Comparison of ENCODE assay signal across 17 cellular contexts in the genomic region with DNA sequence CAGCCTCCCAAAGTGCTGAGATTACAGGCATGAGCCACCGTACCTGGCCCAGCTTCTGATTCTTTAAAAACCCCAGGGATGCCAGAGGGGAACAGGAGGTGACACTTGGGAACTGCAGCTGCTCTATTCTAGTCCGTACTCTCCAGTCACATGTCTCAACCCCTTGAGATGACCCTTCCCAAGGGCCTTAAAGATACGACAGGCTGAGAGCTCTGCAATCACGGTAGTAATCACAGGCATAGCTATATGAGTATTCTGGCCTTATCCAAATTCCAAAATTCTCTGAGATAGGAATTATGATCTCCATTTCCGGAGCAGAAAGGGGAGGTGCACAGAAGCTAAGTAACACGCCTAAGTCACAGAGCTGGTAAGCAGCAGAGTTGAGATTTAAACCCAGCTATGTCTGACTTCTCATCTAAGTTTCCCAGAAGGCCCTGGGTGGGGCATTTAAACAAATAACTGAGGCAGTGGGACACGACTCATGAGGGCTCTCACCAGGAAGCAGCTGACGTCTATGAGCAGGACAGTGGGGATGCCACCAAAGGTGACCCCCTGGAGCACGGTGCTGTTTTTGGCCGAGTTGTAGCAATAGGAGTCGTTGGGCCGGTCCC. TPM values are rescaled to one million over a fixed set of nuclear protein-coding genes. Genes with fewer than 3 reads are reported as not detected.
DNase-seq lines count a peak whose midpoint lies in the region; ATAC-seq and TF ChIP-seq lines count a peak whose summit lies in the region.
"Had no signal": no experiment of that assay in that cellular context is flagged by ENCODE, and none has a peak within 500 bp of the region (broad histone marks: within the 10 kb centered on the region; RNA-seq: fewer than 3 reads in every experiment).

No MANE protein-coding gene starts in this region.

- no peaks in the 10 kb centered on the region for H3K36me3 Mint-ChIP-seq in type B pancreatic cell

- H3K36me3 ChIP-seq in heart right ventricle: peaks cover 0 to 62% (median 14%) of the 10 kb centered on the region in 9 donors
- no peaks in the 10 kb centered on the region for H3K36me3 ChIP-seq in colonic mucosa
- H3K36me3 ChIP-seq in neutrophil: peaks cover 61% of the 10 kb centered on the region

- ATAC-seq in heart right ventricle: no peak
- no peak for ATAC-seq in left ventricle myocardium superior
- ATAC-seq in HG03439 (IDR thresholded peaks at IDR 0.05; ENCODE audit: unreplicated experiment): no peak
- no peak for ATAC-seq in GM18873 (IDR thresholded peaks at IDR 0.05; ENCODE audit: low FRiP score, unreplicated experiment)
- ATAC-seq: foreskin keratinocyte; stimulated activated memory B cell treated with anti-CD40 and anti-IgM and Interleukin-4, amounts not matched to agents 10 μg/mL and 1 μg/mL and 100 μg/mL, for 72 hours had no signal

- no peak overlapping the region for H3K4me3 ChIP-seq in heart right ventricle
- H3K4me3 ChIP-seq in colonic mucosa: no peak overlapping the region
- H3K4me3 ChIP-seq in neutrophil (ENCODE audit: low read depth in 1 of 2, low read length in 1 of 2): no peak overlapping the region
- H3K4me3 ChIP-seq: mucosa of descending colon had no signal

- intact Hi-C loops in heart right ventricle (cut with DNase I): loop anchor here in 3 of 10 donors (1.0 to 10.0 kb wide), 3 partner anchors 35 to 98 kb away; no protein-coding TSS in a partner anchor
- intact Hi-C loops in left ventricle myocardium superior (cut with micrococcal nuclease): no loop called here
- intact Hi-C loops in colonic mucosa (cut with DNase I): no loop called here

- no peaks in the 10 kb centered on the region for H3K27me3 ChIP-seq in heart right ventricle
- no peaks in the 10 kb centered on the region for H3K27me3 ChIP-seq in colonic mucosa
- no peaks in the 10 kb centered on the region for H3K27me3 ChIP-seq in neutrophil
- H3K27me3 ChIP-seq: foreskin keratinocyte had no signal

- H3K27ac ChIP-seq in heart right ventricle: peak overlapping the region in 7 of 10 donors; percentile 17 to 95 (median 48)
- peak overlapping the region; percentile 85 for H3K27ac ChIP-seq in colonic mucosa
- H3K27ac ChIP-seq in neutrophil: peak overlapping the region; percentile 89
- H3K27ac ChIP-seq: foreskin keratinocyte, KMS-11 had no signal

- H3K4me3 Mint-ChIP-seq in type B pancreatic cell: no peak overlapping the region
- H3K4me3 Mint-ChIP-seq: stimulated activated memory B cell treated with anti-CD40 and anti-IgM and Interleukin-4, amounts not matched to agents 10 μg/mL and 1 μg/mL and 100 μg/mL, for 72 hours had no signal

- H3K27ac Mint-ChIP-seq in type B pancreatic cell: peak overlapping the region; percentile 28

- H3K27me3 Mint-ChIP-seq in type B pancreatic cell: no peaks in the 10 kb centered on the region
- H3K27me3 Mint-ChIP-seq: stimulated activated memory B cell treated with anti-CD40 and anti-IgM and Interleukin-4, amounts not matched to agents 10 μg/mL and 1 μg/mL and 100 μg/mL, for 72 hours had no signal

- DNase-seq in heart right ventricle (no peak), left ventricle myocardium superior (no peak), colonic mucosa (no peak), type B pancreatic cell (ENCODE audit: extremely low spot score, unreplicated experiment) (no peak), NCI-H187 (lab: John Stamatoyannopoulos, UW) (no peak)
- DNase-seq: foreskin keratinocyte, immature natural killer cell, NCI-H1436 had no signal

- H3K9me3 ChIP-seq in heart right ventricle: no peaks in the 10 kb centered on the region
- H3K9me3 ChIP-seq in colonic mucosa: no peaks in the 10 kb centered on the region
- H3K9me3 ChIP-seq in neutrophil: no peaks in the 10 kb centered on the region
- H3K9me3 ChIP-seq: mucosa of descending colon had no signal

- TF ChIP-seq CTCF in heart right ventricle (IDR thresholded peaks at IDR 0.05): no peak
- TF ChIP-seq CTCF in colonic mucosa (IDR thresholded peaks at IDR 0.05): no peak
- TF ChIP-seq CTCF in neutrophil (IDR thresholded peaks at IDR 0.05): no peak
- TF ChIP-seq CTCF in type B pancreatic cell (conservative IDR thresholded peaks at IDR 0.05): no peak

- H3K4me1 ChIP-seq in heart right ventricle (peaks cover 30 to 56% (median 50%) of the 10 kb centered on the region in 9 donors), colonic mucosa (peaks cover 22% of the 10 kb centered on the region), neutrophil (ENCODE audit: control insufficient read depth in 1 of 2, insufficient read depth in 1 of 2, low read depth in 1 of 2, low read length in 1 of 2) (peaks cover 61 to 75% of the 10 kb centered on the region in 2 experiments)

- no peaks in the 10 kb centered on the region for H3K9me3 Mint-ChIP-seq in type B pancreatic cell
- H3K9me3 Mint-ChIP-seq: immature natural killer cell; stimulated activated memory B cell treated with anti-CD40 and anti-IgM and Interleukin-4, amounts not matched to agents 10 μg/mL and 1 μg/mL and 100 μg/mL, for 72 hours had no signal

- peaks cover 37% of the 10 kb centered on the region for H3K4me1 Mint-ChIP-seq in type B pancreatic cell (ENCODE audit: unreplicated experiment)

- H3K9ac ChIP-seq in colonic mucosa (ENCODE audit: low read depth in 2 of 2, low read length in 2 of 2): peak overlapping the region in 1 of 2 donors; percentile 100
- H3K9ac ChIP-seq: KMS-11 had no signal

- WGBS in heart right ventricle, 2 donors: 62 to 66% methylated on average over 12 of the region's 12 CpGs

RNA-seq across cellular contexts. Expression of a gene that starts 5.2 kb away (rescaled TPM):
- total RNA-seq in heart right ventricle (10 to 100 TPM; 20.9 to 33.5 (median 24.7) TPM), left ventricle myocardium superior (30.7 TPM), colonic mucosa (100 to 1,000 TPM; 124 to 165 TPM), type B pancreatic cell (ENCODE audit: low replicate concordance) (63.3 and 78.0 TPM in 2 replicates)
- polyA plus RNA-seq in heart right ventricle: 10 to 100 TPM; 10.4 to 69.1 TPM

RNA-seq across cellular contexts. Expression of a gene that starts 11.9 kb away (rescaled TPM):
- total RNA-seq in heart right ventricle (under 1 TPM in 7 of 10 donors, not detected in 3; 0.15 to 0.57 (median 0.25) TPM), left ventricle myocardium superior (not detected), colonic mucosa (100 to 1,000 TPM; 201 to 211 TPM), type B pancreatic cell (ENCODE audit: low replicate concordance) (0.29 and 0.31 TPM in 2 replicates)
- under 1 TPM; 0.15 to 0.77 TPM for polyA plus RNA-seq in heart right ventricle
- total RNA-seq: A673; foreskin keratinocyte; NCI-H460; T-helper 1 cell treated with Interleukin-12 subunit alpha and Interleukin-12 subunit beta and Interleukin-4 antibody, amounts not matched to agents 30 ng/mL and 1 ng/mL, for 36 hours had no signal
- polyA plus RNA-seq: foreskin keratinocyte, immature natural killer cell had no signal

RNA-seq across cellular contexts. Expression of a gene that starts 47.0 kb away (rescaled TPM):
- 10 to 100 TPM; 53.6 to 77.4 (median 62.7) TPM for total RNA-seq in heart right ventricle
- 10 to 100 TPM; 42.5 to 96.0 TPM for polyA plus RNA-seq in heart right ventricle
- 62.3 TPM for total RNA-seq in left ventricle myocardium superior
- 10 to 100 TPM; 34.0 to 61.6 TPM for total RNA-seq in colonic mucosa
- 37.8 and 46.7 TPM in 2 replicates for total RNA-seq in type B pancreatic cell (ENCODE audit: low replicate concordance)

Comparison
In these comparisons a context has a peak if more than half of its experiments do, and no peak if none do; other contexts are left out.
1. RNA of a gene that starts 11.9 kb away (total RNA-seq): 201 to 211 TPM in colonic mucosa; 0.29 to 0.31 TPM in type B pancreatic cell, 0.15 to 0.57 TPM in heart right ventricle and not detected in left ventricle myocardium superior (single experiment); every median in the first group is over 100 times any median in the second.
2. Peak in every context shown above with its lines, with median percentiles within 50 percentile points of each other: H3K27ac ChIP-seq.